In the genomic region with DNA sequence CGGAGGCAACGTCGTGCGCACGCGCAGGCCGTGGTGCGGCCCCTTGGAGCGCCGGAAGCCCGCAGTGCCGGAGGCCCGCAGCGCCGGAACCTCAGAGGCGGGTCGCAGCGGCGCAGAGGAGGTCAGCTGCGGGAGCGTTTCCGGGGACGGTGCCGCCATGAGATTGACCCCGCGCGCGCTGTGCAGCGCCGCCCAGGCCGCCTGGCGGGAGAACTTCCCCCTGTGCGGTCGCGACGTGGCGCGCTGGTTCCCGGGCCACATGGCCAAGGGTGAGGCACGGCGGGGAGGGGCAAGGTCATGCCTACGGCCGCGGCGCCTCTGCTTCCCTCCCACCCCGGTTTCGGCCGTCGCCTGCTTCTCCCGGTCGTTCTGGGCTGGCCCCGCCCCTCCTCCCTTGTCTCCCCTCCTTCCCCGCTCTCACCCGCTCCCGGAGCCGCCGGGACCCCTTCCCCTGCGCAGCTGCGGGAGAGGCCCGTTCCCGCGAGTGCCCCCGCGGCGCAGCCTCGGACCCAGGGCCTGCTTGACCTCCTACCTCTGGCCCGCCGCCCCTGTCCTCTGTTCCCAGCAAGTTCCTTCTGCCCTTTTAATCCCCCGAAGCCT, we compare ENCODE assay signal across 1 cellular context.
TF ChIP-seq lines count a peak whose summit lies in the region.

A gene with protein sequence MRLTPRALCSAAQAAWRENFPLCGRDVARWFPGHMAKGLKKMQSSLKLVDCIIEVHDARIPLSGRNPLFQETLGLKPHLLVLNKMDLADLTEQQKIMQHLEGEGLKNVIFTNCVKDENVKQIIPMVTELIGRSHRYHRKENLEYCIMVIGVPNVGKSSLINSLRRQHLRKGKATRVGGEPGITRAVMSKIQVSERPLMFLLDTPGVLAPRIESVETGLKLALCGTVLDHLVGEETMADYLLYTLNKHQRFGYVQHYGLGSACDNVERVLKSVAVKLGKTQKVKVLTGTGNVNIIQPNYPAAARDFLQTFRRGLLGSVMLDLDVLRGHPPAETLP (plus strand): TSS at position 94 of the 600 bp plus-strand sequence. CDS start 64 bp downstream, at position 158.

TF ChIP-seq in PFSK-1, 5 proteins besides CTCF, POLR2A, EP300 and RAD21 (continued from another document):
- TF ChIP-seq, protein P1, sequence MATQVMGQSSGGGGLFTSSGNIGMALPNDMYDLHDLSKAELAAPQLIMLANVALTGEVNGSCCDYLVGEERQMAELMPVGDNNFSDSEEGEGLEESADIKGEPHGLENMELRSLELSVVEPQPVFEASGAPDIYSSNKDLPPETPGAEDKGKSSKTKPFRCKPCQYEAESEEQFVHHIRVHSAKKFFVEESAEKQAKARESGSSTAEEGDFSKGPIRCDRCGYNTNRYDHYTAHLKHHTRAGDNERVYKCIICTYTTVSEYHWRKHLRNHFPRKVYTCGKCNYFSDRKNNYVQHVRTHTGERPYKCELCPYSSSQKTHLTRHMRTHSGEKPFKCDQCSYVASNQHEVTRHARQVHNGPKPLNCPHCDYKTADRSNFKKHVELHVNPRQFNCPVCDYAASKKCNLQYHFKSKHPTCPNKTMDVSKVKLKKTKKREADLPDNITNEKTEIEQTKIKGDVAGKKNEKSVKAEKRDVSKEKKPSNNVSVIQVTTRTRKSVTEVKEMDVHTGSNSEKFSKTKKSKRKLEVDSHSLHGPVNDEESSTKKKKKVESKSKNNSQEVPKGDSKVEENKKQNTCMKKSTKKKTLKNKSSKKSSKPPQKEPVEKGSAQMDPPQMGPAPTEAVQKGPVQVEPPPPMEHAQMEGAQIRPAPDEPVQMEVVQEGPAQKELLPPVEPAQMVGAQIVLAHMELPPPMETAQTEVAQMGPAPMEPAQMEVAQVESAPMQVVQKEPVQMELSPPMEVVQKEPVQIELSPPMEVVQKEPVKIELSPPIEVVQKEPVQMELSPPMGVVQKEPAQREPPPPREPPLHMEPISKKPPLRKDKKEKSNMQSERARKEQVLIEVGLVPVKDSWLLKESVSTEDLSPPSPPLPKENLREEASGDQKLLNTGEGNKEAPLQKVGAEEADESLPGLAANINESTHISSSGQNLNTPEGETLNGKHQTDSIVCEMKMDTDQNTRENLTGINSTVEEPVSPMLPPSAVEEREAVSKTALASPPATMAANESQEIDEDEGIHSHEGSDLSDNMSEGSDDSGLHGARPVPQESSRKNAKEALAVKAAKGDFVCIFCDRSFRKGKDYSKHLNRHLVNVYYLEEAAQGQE (IDR thresholded peaks at IDR 0.05; ENCODE audit: insufficient read depth in 1 of 2, low read depth in 2 of 2, low read length in 2 of 2) = no peak
- peak; percentile 75 for TF ChIP-seq TAF1 (IDR thresholded peaks at IDR 0.05; ENCODE audit: borderline replicate concordance, insufficient read depth, low read length)
